14 cellular contexts compared by ENCODE assay signal in genomic region chr1:236748471-236748870, GRCh38. TPM values are rescaled to one million over a fixed set of nuclear protein-coding genes. Genes with fewer than 3 reads are reported as not detected.
A peak's percentile ranks its signal among the peaks of the same experiment; 100 is the strongest.
DNase-seq lines count a peak whose midpoint lies in the region; ATAC-seq and TF ChIP-seq lines count a peak whose summit lies in the region.
"Had no signal": no experiment of that assay in that cellular context is flagged by ENCODE, and none has a peak within 500 bp of the region (broad histone marks: within the 10 kb centered on the region; RNA-seq: fewer than 3 reads in every experiment).

No MANE protein-coding gene starts in this region.

- H3K36me3 ChIP-seq in OCI-LY7 (ENCODE audit: insufficient read depth, low read length), result no peaks in the 10 kb centered on the region
- H3K36me3 ChIP-seq: colonic mucosa had no signal

- DNase-seq in GM12865 (ENCODE audit: low read depth) (no peak), OCI-LY7 (ENCODE audit: low spot score) (peak; percentile 4), epithelial cell of proximal tubule (ENCODE audit: low read depth) (no peak), NCI-H2081 treated with DMSO at 0.1 percent for 48 hours (lab: John Stamatoyannopoulos, UW) (no peak), midbrain (lab: John Stamatoyannopoulos, UW) (no peak), NCI-H510A (lab: John Stamatoyannopoulos, UW) (no peak)
- DNase-seq: colonic mucosa; GOT3; stimulated activated CD4-positive, alpha-beta T cell treated with anti-CD3 and anti-CD28 coated beads, Interleukin-2, amount 100 ng/mL, for 48 hours; stimulated activated naive CD8-positive, alpha-beta T cell treated with anti-CD3 and anti-CD28 coated beads, Interleukin-15, Interleukin-2, amounts not matched to agents 100 U/mL and 50 U/mL, for 24 hours had no signal

- no peaks in the 10 kb centered on the region for H4K20me1 ChIP-seq in OCI-LY7 (ENCODE audit: insufficient read depth, low read length)

- CTCF ChIA-PET in OCI-LY7 (lab: Charles Lee; ENCODE audit: unreplicated experiment), result no interaction called here

- no peak for ATAC-seq in HG03280 (IDR thresholded peaks at IDR 0.05; ENCODE audit: unreplicated experiment)
- ATAC-seq: activated naive CD4-positive, alpha-beta T cell treated with anti-CD3 and anti-CD28 coated beads, Interleukin-2, amount 50 U/mL, for 72 hours; stimulated activated naive CD8-positive, alpha-beta T cell treated with anti-CD3 and anti-CD28 coated beads, Interleukin-15, Interleukin-2, amounts not matched to agents 100 U/mL and 50 U/mL, for 24 hours had no signal

- BruUV-seq in OCI-LY7 (replicated peaks; lab: Mats Ljungman, UMichigan), result no TSS peak

- intact Hi-C loops in OCI-LY7 (cut with micrococcal nuclease; ENCODE audit: unreplicated experiment), result no loop called here

- H3K4me3 ChIP-seq in GM12865 (ENCODE audit: low read depth, low read length), result no peak overlapping the region
- no peak overlapping the region for H3K4me3 ChIP-seq in OCI-LY7 (ENCODE audit: low read depth, low read length, poor library complexity, severe bottlenecking)
- no peak overlapping the region for H3K4me3 ChIP-seq in epithelial cell of proximal tubule (ENCODE audit: low read depth, low read length)
- H3K4me3 ChIP-seq: colonic mucosa had no signal

- no peak overlapping the region for H3K4me2 ChIP-seq in OCI-LY7 (ENCODE audit: low read length)
- H3K4me2 ChIP-seq: KMS-11 had no signal

- TF ChIP-seq CTCF in 22Rv1 (IDR thresholded peaks at IDR 0.05) (peak; percentile 36), GM12865 (IDR thresholded peaks at IDR 0.05; ENCODE audit: insufficient read depth, low read depth, low read length, missing control alignments) (peak; percentile 18), OCI-LY7 (conservative IDR thresholded peaks at IDR 0.05; ENCODE audit: low read length) (peak; percentile 38; the same call in 1 of the 2 replicates), epithelial cell of proximal tubule (conservative IDR thresholded peaks at IDR 0.05; ENCODE audit: low read depth, low read length) (peak; percentile 39)

- POLR2A ChIA-PET in OCI-LY7 (lab: Charles Lee), result no interaction called here

- no peaks in the 10 kb centered on the region for H3K79me2 ChIP-seq in OCI-LY7 (ENCODE audit: insufficient read depth, low read depth, low read length)

- no peaks in the 10 kb centered on the region for H3K9me3 ChIP-seq in OCI-LY7 (ENCODE audit: low read length)
- H3K9me3 ChIP-seq: colonic mucosa had no signal

- no peaks in the 10 kb centered on the region for H3K4me1 ChIP-seq in OCI-LY7 (ENCODE audit: insufficient read depth, low read length, poor library complexity, severe bottlenecking)
- H3K4me1 ChIP-seq: colonic mucosa had no signal

- no peaks in the 10 kb centered on the region for H3K9me2 ChIP-seq in OCI-LY7 (ENCODE audit: insufficient read depth, low read length)

- H3K27ac ChIP-seq in 22Rv1, result no peak overlapping the region
- no peak overlapping the region for H3K27ac ChIP-seq in OCI-LY7 (ENCODE audit: low read depth, low read length, poor library complexity, severe bottlenecking)
- H3K27ac ChIP-seq: colonic mucosa, KMS-11 had no signal

- no peak overlapping the region for H2AFZ ChIP-seq in OCI-LY7 (ENCODE audit: low read length)

RNA-seq across cellular contexts. Expression of gene MTR, which starts 46.6 kb away (rescaled TPM):
- total RNA-seq in OCI-LY7 (2014; rRNA removed; shearing (Covaris generic)), result 22.3 and 23.0 TPM in 2 replicates
- total RNA-seq in OCI-LY7 (2022), result 59.0 and 63.8 TPM in 2 replicates
- 13.7 and 18.3 TPM in 2 replicates for total RNA-seq in epithelial cell of proximal tubule
